Comparison of ENCODE assay signal across 17 cellular contexts in genomic region chr6:2861822-2862164, GRCh38. TPM values are rescaled to one million over a fixed set of nuclear protein-coding genes. Genes with fewer than 3 reads are reported as not detected.
A peak's percentile ranks its signal among the peaks of the same experiment; 100 is the strongest.
DNase-seq lines count a peak whose midpoint lies in the region; ATAC-seq and TF ChIP-seq lines count a peak whose summit lies in the region.
"Had no signal": no experiment of that assay in that cellular context is flagged by ENCODE, and none has a peak within 500 bp of the region (broad histone marks: within the 10 kb centered on the region; RNA-seq: fewer than 3 reads in every experiment).

No MANE protein-coding gene starts in this region.

- peaks cover 44% of the 10 kb centered on the region for H3K4me1 ChIP-seq in effector memory CD4-positive, alpha-beta T cell (ENCODE audit: control insufficient read depth, insufficient read depth, low read length, poor library complexity, severe bottlenecking)
- H3K4me1 ChIP-seq in testis = peaks cover 21% of the 10 kb centered on the region

- H3K9me3 ChIP-seq in effector memory CD4-positive, alpha-beta T cell (ENCODE audit: control insufficient read depth, low read length) = no peaks in the 10 kb centered on the region
- H3K9me3 ChIP-seq in testis = no peaks in the 10 kb centered on the region
- H3K9me3 ChIP-seq: tibial nerve had no signal

- no peaks in the 10 kb centered on the region for H3K27me3 ChIP-seq in effector memory CD4-positive, alpha-beta T cell (replicated peaks; ENCODE audit: control insufficient read depth, insufficient read depth, low read length, poor library complexity, severe bottlenecking)
- no peaks in the 10 kb centered on the region for H3K27me3 ChIP-seq in testis
- H3K27me3 ChIP-seq: tibial nerve had no signal

- H3K9me3 Mint-ChIP-seq in stimulated activated naive CD8-positive, alpha-beta T cell treated with anti-CD3 and anti-CD28 coated beads, Interleukin-15, Interleukin-2, amounts not matched to agents 100 ng/mL and 50 ng/mL, for 24 hours = no peaks in the 10 kb centered on the region
- no peaks in the 10 kb centered on the region for H3K9me3 Mint-ChIP-seq in T-cell
- H3K9me3 Mint-ChIP-seq in nephron progenitor cell = peaks cover 4% of the 10 kb centered on the region

- H3K36me3 ChIP-seq in effector memory CD4-positive, alpha-beta T cell (ENCODE audit: control insufficient read depth, insufficient read depth, low read length) = no peaks in the 10 kb centered on the region
- no peaks in the 10 kb centered on the region for H3K36me3 ChIP-seq in testis (ENCODE audit: low read depth, missing control alignments)
- H3K36me3 ChIP-seq: tibial nerve had no signal

- DNase-seq in stimulated activated naive CD8-positive, alpha-beta T cell treated with anti-CD3 and anti-CD28 coated beads, Interleukin-15, Interleukin-2, amounts not matched to agents 100 U/mL and 50 U/mL, for 24 hours = no peak
- no peak for DNase-seq in T-cell
- no peak for DNase-seq in effector memory CD4-positive, alpha-beta T cell
- no peak for DNase-seq in AG08396 (ENCODE audit: low spot score)
- no peak for DNase-seq in testis
- no peak for DNase-seq in nephron progenitor cell
- DNase-seq: activated CD4-positive, alpha-beta T cell treated with anti-CD3 and anti-CD28 coated beads for 1 hour; activated gamma-delta T cell treated with Interleukin-2 at 50 U/mL for 16 hours; DMS 273 treated with DMSO at 0.1 percent for 48 hours; hippocampal formation; left colon; NCI-H1092; NCI-H82 had no signal

- peak overlapping the region; percentile 95 for H3K27ac Mint-ChIP-seq in stimulated activated naive CD8-positive, alpha-beta T cell treated with anti-CD3 and anti-CD28 coated beads, Interleukin-15, Interleukin-2, amounts not matched to agents 100 ng/mL and 50 ng/mL, for 24 hours
- H3K27ac Mint-ChIP-seq in T-cell (peak overlapping the region; percentile 97), nephron progenitor cell (no peak overlapping the region)

- ATAC-seq in stimulated activated naive CD8-positive, alpha-beta T cell treated with anti-CD3 and anti-CD28 coated beads, Interleukin-15, Interleukin-2, amounts not matched to agents 100 U/mL and 50 U/mL, for 24 hours = no peak
- no peak for ATAC-seq in T-cell (replicated peaks in 1 of 4)
- ATAC-seq in HG03469 (IDR thresholded peaks at IDR 0.05; ENCODE audit: unreplicated experiment) = no peak
- ATAC-seq: left colon had no signal

- CTCF ChIA-PET in T-cell (lab: Charles Lee) = interaction anchor here (0.6 to 1.3 kb wide), 5 partner anchors 15 to 202 kb away, joined by 3 to 5 read pairs (median 3); no protein-coding TSS in a partner anchor

- POLR2A ChIA-PET in T-cell (lab: Charles Lee) = interaction anchor here in 1 of 2 donors (0.6 kb wide), 1 partner anchor 15 kb away, joined by 3 read pairs; no protein-coding TSS in a partner anchor

- no peaks in the 10 kb centered on the region for H3K36me3 Mint-ChIP-seq in stimulated activated naive CD8-positive, alpha-beta T cell treated with anti-CD3 and anti-CD28 coated beads, Interleukin-15, Interleukin-2, amounts not matched to agents 100 ng/mL and 50 ng/mL, for 24 hours (ENCODE audit: low read depth)
- H3K36me3 Mint-ChIP-seq in T-cell (peaks cover 3% of the 10 kb centered on the region), nephron progenitor cell (ENCODE audit: low read depth) (no peaks in the 10 kb centered on the region)

- H3K27me3 Mint-ChIP-seq in stimulated activated naive CD8-positive, alpha-beta T cell treated with anti-CD3 and anti-CD28 coated beads, Interleukin-15, Interleukin-2, amounts not matched to agents 100 ng/mL and 50 ng/mL, for 24 hours = no peaks in the 10 kb centered on the region
- H3K27me3 Mint-ChIP-seq in T-cell = no peaks in the 10 kb centered on the region
- peaks cover 5% of the 10 kb centered on the region for H3K27me3 Mint-ChIP-seq in nephron progenitor cell (ENCODE audit: low read depth, poor library complexity)

- H3K27ac ChIP-seq in effector memory CD4-positive, alpha-beta T cell (ENCODE audit: insufficient read depth, low read length, poor library complexity, severe bottlenecking) = peak overlapping the region; percentile 64
- no peak overlapping the region for H3K27ac ChIP-seq in testis
- H3K27ac ChIP-seq: RWPE1, tibial nerve had no signal

- no peak for TF ChIP-seq POLR2A in testis (IDR thresholded peaks at IDR 0.05)

- peaks cover 90% of the 10 kb centered on the region for H3K4me1 Mint-ChIP-seq in stimulated activated naive CD8-positive, alpha-beta T cell treated with anti-CD3 and anti-CD28 coated beads, Interleukin-15, Interleukin-2, amounts not matched to agents 100 ng/mL and 50 ng/mL, for 24 hours (ENCODE audit: low read depth)
- H3K4me1 Mint-ChIP-seq in T-cell (peaks cover 80 to 84% (median 81%) of the 10 kb centered on the region in 3 donors), nephron progenitor cell (peaks cover 58% of the 10 kb centered on the region)

- TF ChIP-seq CTCF in testis (IDR thresholded peaks at IDR 0.05) (no peak), nephron progenitor cell (IDR thresholded peaks at IDR 0.05) (no peak)

- WGBS in testis, 2 donors = 79 to 89% methylated on average over 1 of the region's 1 CpG

- H3K4me3 Mint-ChIP-seq in stimulated activated naive CD8-positive, alpha-beta T cell treated with anti-CD3 and anti-CD28 coated beads, Interleukin-15, Interleukin-2, amounts not matched to agents 100 ng/mL and 50 ng/mL, for 24 hours = peak overlapping the region; percentile 56
- H3K4me3 Mint-ChIP-seq in T-cell = peak overlapping the region in 2 of 3 donors; percentile 30 to 75
- H3K4me3 Mint-ChIP-seq in nephron progenitor cell = no peak overlapping the region

- no peak overlapping the region for H3K4me3 ChIP-seq in effector memory CD4-positive, alpha-beta T cell (ENCODE audit: insufficient read depth, low read depth, low read length, poor library complexity, severe bottlenecking)
- H3K4me3 ChIP-seq in testis = no peak overlapping the region
- H3K4me3 ChIP-seq: tibial nerve had no signal

- intact Hi-C loops in testis (cut with DNase I; ENCODE audit: low total_unique reads) = no loop called here

RNA-seq across cellular contexts. Expression of gene SERPINB1, which starts 20.1 kb away (rescaled TPM):
- total RNA-seq in T-cell (10 to 100 TPM; 40.3 to 60.9 (median 50.7) TPM), testis (10 to 100 TPM; 15.0 to 19.6 TPM)
- polyA plus RNA-seq in testis (ENCODE audit: insufficient read depth, low read depth, low replicate concordance) = 19.4 TPM

RNA-seq across cellular contexts. Expression of gene SERPINB9, which starts 41.3 kb away (rescaled TPM):
- total RNA-seq in T-cell (10 to 100 TPM; 43.2 to 57.2 (median 47.1) TPM), testis (10 to 100 TPM; 33.9 to 60.0 TPM)
- 19.1 TPM for polyA plus RNA-seq in testis (ENCODE audit: insufficient read depth, low read depth, low replicate concordance)
